ENCODE assay signal across 1 cellular context in the genomic region with DNA sequence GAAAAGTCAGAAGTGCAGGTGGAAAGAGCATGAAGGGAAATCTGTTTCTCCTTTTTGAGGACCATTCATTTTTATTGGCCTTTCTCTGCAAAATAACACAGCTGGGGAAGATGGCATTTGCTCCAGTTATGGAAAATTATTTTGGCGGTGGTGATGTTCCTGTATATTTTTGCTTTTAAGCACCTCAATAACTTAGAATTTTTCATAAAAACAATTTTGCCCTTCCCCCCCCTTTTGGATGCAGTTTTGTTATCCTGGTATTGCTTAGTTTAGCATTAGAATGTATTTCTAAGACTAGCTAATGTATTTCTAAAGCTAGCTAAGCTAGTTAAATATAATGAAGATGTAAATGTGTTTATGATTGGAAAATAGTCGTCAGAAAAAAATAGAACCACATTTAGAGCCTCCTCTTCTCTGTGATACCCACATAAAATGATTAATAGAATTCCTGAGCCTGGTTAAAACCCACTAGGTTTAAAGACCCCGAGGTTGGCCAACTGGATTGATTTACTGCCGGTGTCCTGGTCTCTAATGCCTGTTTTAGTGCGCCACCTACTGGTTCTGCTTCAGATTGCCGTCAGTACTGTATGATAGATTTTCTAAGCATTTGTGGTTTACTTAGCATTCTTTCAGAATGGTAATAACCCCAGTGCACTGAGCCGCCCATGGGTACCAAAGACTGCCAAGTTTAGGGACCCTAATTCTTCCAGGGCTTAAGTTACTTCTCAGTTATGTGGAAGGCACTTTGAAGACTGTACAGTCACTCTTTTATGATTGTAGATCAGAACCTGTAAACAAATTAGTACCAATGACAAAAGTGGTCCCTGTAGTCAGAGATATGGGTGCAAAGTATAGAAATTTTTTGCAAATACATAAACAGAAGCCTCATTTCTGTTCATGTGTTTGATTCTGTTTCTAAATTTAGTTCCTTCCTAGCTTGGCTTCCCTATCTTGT.
TF ChIP-seq lines count a peak whose summit lies in the region.

No MANE protein-coding gene starts in this region.

TF ChIP-seq in SK-N-SH, 30 proteins besides CTCF, POLR2A, EP300 and RAD21 (continued from another document):
- TF ChIP-seq JUND (IDR thresholded peaks at IDR 0.05) = no peak
- TF ChIP-seq, protein P1, sequence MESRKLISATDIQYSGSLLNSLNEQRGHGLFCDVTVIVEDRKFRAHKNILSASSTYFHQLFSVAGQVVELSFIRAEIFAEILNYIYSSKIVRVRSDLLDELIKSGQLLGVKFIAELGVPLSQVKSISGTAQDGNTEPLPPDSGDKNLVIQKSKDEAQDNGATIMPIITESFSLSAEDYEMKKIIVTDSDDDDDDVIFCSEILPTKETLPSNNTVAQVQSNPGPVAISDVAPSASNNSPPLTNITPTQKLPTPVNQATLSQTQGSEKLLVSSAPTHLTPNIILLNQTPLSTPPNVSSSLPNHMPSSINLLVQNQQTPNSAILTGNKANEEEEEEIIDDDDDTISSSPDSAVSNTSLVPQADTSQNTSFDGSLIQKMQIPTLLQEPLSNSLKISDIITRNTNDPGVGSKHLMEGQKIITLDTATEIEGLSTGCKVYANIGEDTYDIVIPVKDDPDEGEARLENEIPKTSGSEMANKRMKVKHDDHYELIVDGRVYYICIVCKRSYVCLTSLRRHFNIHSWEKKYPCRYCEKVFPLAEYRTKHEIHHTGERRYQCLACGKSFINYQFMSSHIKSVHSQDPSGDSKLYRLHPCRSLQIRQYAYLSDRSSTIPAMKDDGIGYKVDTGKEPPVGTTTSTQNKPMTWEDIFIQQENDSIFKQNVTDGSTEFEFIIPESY (IDR thresholded peaks at IDR 0.05; ENCODE audit: borderline replicate concordance, low read depth) = no peak
- no peak for TF ChIP-seq POLR2AphosphoS5 (IDR thresholded peaks at IDR 0.05; ENCODE audit: low read depth, low read length)
- no peak for TF ChIP-seq MXI1 (IDR thresholded peaks at IDR 0.05; ENCODE audit: low read depth, low read length)
- no peak for TF ChIP-seq GABPA (IDR thresholded peaks at IDR 0.05; ENCODE audit: low read depth)
TF ChIP-seq in SK-N-SH: peak in this region for 3.
